Comparison of ENCODE assay signal across 8 cellular contexts in the genomic region with DNA sequence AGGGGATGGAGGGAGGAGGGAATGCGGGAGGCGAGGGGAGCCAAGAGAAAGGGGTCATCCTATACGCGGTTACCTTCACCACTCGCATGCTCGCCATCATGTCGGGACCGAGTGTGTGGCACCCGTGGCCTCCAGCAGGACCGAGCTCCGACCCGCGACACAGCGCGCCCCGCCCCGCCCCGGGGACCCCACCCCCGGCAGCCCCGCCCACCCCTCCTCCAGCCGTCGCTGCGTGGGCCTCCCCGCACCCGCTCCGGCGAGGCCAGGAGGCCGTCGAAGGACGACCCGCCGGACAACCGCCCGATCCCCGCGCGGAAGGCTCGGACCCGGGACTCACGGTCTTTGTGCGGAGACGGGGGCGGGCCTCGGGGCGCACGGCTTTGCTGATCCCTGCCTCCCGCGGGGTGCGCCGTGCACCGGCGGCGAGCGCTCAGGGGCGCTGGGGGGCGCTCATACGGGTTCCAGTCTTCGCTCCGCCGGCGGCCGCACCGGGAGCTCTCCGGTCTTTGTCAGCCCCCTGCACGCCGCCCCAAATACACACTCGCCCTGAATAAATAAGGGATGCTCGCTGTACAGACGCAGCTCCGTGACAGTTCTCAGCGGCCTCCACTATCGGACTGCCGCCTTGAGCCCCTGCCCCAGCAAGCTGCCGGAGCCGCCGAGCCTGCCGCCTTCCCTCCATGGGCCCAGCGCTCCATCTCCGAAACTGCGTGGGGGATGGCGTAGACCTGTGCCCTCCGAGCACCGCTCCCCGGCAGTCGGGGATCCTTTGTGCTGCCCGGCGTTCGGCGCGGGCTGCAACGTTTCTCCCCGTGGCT. TPM values are rescaled to one million over a fixed set of nuclear protein-coding genes. Genes with fewer than 3 reads are reported as not detected.
DNase-seq lines count a peak whose midpoint lies in the region; ATAC-seq and TF ChIP-seq lines count a peak whose summit lies in the region.

UBE2L6 (minus strand) TSS at position 161 of the 818 bp plus-strand sequence; CDS start at position 100, 61 bp downstream.

- no peaks in the 10 kb centered on the region for H3K9me3 ChIP-seq in CD4-positive, CD25-positive, alpha-beta regulatory T cell (ENCODE audit: control insufficient read depth in 2 of 2, low read length in 2 of 2)
- H3K9me3 ChIP-seq in Peyer's patch (no peaks in the 10 kb centered on the region), subcutaneous abdominal adipose tissue (ENCODE audit: control insufficient read depth in 5 of 5, low read length in 5 of 5) (no peaks in the 10 kb centered on the region)

- H3K4me3 Mint-ChIP-seq in CD4-positive, CD25-positive, alpha-beta regulatory T cell, result peak within 1 kb of the TSS; percentile 98 to 100 (median 98)
- peak within 1 kb of the TSS; percentile 99 for H3K4me3 Mint-ChIP-seq in neural crest cell

- no peaks in the 10 kb centered on the region for H3K36me3 ChIP-seq in CD4-positive, CD25-positive, alpha-beta regulatory T cell (ENCODE audit: control insufficient read depth, insufficient read depth, low read length)
- H3K36me3 ChIP-seq in Peyer's patch (no peaks in the 10 kb centered on the region), subcutaneous abdominal adipose tissue (ENCODE audit: control insufficient read depth in 5 of 5, insufficient read depth in 5 of 5, low read length in 5 of 5) (no peaks in the 10 kb centered on the region)

- H3K36me3 Mint-ChIP-seq in CD4-positive, CD25-positive, alpha-beta regulatory T cell, result peaks cover 7% of the 10 kb centered on the region
- no peaks in the 10 kb centered on the region for H3K36me3 Mint-ChIP-seq in neural crest cell (ENCODE audit: low read depth)

- H3K9me3 Mint-ChIP-seq in CD4-positive, CD25-positive, alpha-beta regulatory T cell, result peaks cover 0 to 1% (median 0%) of the 10 kb centered on the region in 7 donors
- H3K9me3 Mint-ChIP-seq in neural crest cell, result no peaks in the 10 kb centered on the region

- H3K4me1 Mint-ChIP-seq in CD4-positive, CD25-positive, alpha-beta regulatory T cell, result peaks cover 10 to 55% (median 38%) of the 10 kb centered on the region in 4 donors
- peaks cover 49% of the 10 kb centered on the region for H3K4me1 Mint-ChIP-seq in neural crest cell

- H3K9ac ChIP-seq in subcutaneous abdominal adipose tissue (ENCODE audit: low read length in 5 of 5), result peak within 1 kb of the TSS; percentile 72 to 93 (median 81)

- H3K27me3 ChIP-seq in CD4-positive, CD25-positive, alpha-beta regulatory T cell (ENCODE audit: control insufficient read depth, insufficient read depth, low read length), result no peaks in the 10 kb centered on the region
- H3K27me3 ChIP-seq in Peyer's patch (no peaks in the 10 kb centered on the region), subcutaneous abdominal adipose tissue (ENCODE audit: control insufficient read depth in 5 of 5, insufficient read depth in 4 of 5, low read length in 5 of 5) (no peaks in the 10 kb centered on the region)

- TF ChIP-seq CTCF in Peyer's patch (IDR thresholded peaks at IDR 0.05) (peak in 2 of 6 experiments; percentile 80 to 89), foreskin fibroblast (IDR thresholded peaks at IDR 0.05; ENCODE audit: low read depth, low read length) (no peak), neural crest cell (conservative IDR thresholded peaks at IDR 0.05) (no peak)

- peak; percentile 76 to 77 for ATAC-seq in CD4-positive, CD25-positive, alpha-beta regulatory T cell (ENCODE audit: low read depth in 2 of 2)
- ATAC-seq in HG03442 (IDR thresholded peaks at IDR 0.05; ENCODE audit: unreplicated experiment), result peak; percentile 62

- peak within 1 kb of the TSS; percentile 86 for H3K27ac ChIP-seq in CD4-positive, CD25-positive, alpha-beta regulatory T cell (ENCODE audit: insufficient read depth, low read length, poor library complexity, severe bottlenecking)
- peak within 1 kb of the TSS; percentile 87 to 95 (median 91) for H3K27ac ChIP-seq in Peyer's patch
- peak within 1 kb of the TSS; percentile 79 for H3K27ac ChIP-seq in subcutaneous abdominal adipose tissue (ENCODE audit: low read depth, low read length)

- H3K4me1 ChIP-seq in CD4-positive, CD25-positive, alpha-beta regulatory T cell (ENCODE audit: control insufficient read depth, insufficient read depth, low read length, poor library complexity, severe bottlenecking), result peaks cover 36% of the 10 kb centered on the region
- H3K4me1 ChIP-seq in Peyer's patch (peaks cover 0 to 13% (median 6%) of the 10 kb centered on the region in 4 donors), subcutaneous abdominal adipose tissue (ENCODE audit: control insufficient read depth in 5 of 5, insufficient read depth in 5 of 5, low read length in 5 of 5) (peaks cover 0 to 40% (median 25%) of the 10 kb centered on the region in 5 donors)

- H3K27ac Mint-ChIP-seq in CD4-positive, CD25-positive, alpha-beta regulatory T cell, result peak within 1 kb of the TSS; percentile 97 to 99 (median 99)
- H3K27ac Mint-ChIP-seq in neural crest cell (ENCODE audit: unreplicated experiment), result peak within 1 kb of the TSS; percentile 99

- H3K4me3 ChIP-seq in CD4-positive, CD25-positive, alpha-beta regulatory T cell (ENCODE audit: low read depth, low read length), result peak within 1 kb of the TSS; percentile 98
- H3K4me3 ChIP-seq in Peyer's patch (peak within 1 kb of the TSS; percentile 61 to 97 (median 80)), foreskin fibroblast (ENCODE audit: low read depth in 1 of 2, low read length in 2 of 2) (peak within 1 kb of the TSS; percentile 74 to 89), subcutaneous abdominal adipose tissue (ENCODE audit: low read depth in 1 of 5, low read length in 5 of 5) (peak within 1 kb of the TSS; percentile 84 to 96 (median 90))

- peak; percentile 60 to 69 (median 68) for DNase-seq in CD4-positive, CD25-positive, alpha-beta regulatory T cell
- DNase-seq in GM19240 (ENCODE audit: insufficient read length, low spot score) (peak; percentile 64), Peyer's patch (peak; percentile 78 to 93 (median 89)), foreskin fibroblast (peak; percentile 33 to 80), neural crest cell (ENCODE audit: low read depth, low spot score) (peak; percentile 57)
- DNase-seq in activated effector memory CD4-positive, alpha-beta T cell treated with Interleukin-2 at 50 U/mL for 16 hours, result peak; percentile 53

- TF ChIP-seq POLR2A in Peyer's patch (IDR thresholded peaks at IDR 0.05), result peak in 1 of 2 donors; percentile 25

- H3K27me3 Mint-ChIP-seq in CD4-positive, CD25-positive, alpha-beta regulatory T cell, result no peaks in the 10 kb centered on the region
- no peaks in the 10 kb centered on the region for H3K27me3 Mint-ChIP-seq in neural crest cell (ENCODE audit: low read depth)

RNA-seq across cellular contexts. Expression of gene UBE2L6, which starts in this region (rescaled TPM):
- total RNA-seq in CD4-positive, CD25-positive, alpha-beta regulatory T cell, result 103 TPM
- 100 to 1,000 TPM; 277 to 406 (median 320) TPM for polyA plus RNA-seq in CD4-positive, CD25-positive, alpha-beta regulatory T cell
- total RNA-seq in Peyer's patch (10 to 100 TPM; 15.6 to 66.0 (median 25.1) TPM), neural crest cell (66.0 and 68.7 TPM in 2 replicates)

Comparison
In these comparisons a context has a peak if more than half of its experiments do, and no peak if none do; other contexts are left out.
1. Peak in every context shown above with its lines: DNase-seq, ATAC-seq, H3K4me3 ChIP-seq and H3K27ac ChIP-seq.